Comparison of ENCODE assay signal across 1 cellular context in genomic region chr2:121707344-121707919, GRCh38.
A peak's percentile ranks its signal among the peaks of the same experiment; 100 is the strongest.
TF ChIP-seq lines count a peak whose summit lies in the region.

No MANE protein-coding gene starts in this region.

TF ChIP-seq in HepG2, 621 proteins besides CTCF, POLR2A, EP300 and RAD21 (continues in another document):
- TF ChIP-seq TAF1 (CRISPR knock-in tag; IDR thresholded peaks at IDR 0.05) (0 out of 2 replicates have a peak, but pooled peaks have one; percentile 23), NFE2L1 (CRISPR knock-in tag; IDR thresholded peaks at IDR 0.05; ENCODE audit: borderline replicate concordance) (no peak), ZFYVE20 (CRISPR knock-in tag; IDR thresholded peaks at IDR 0.05; ENCODE audit: borderline replicate concordance, low read depth) (no peak), BRCA1 (CRISPR knock-in tag; IDR thresholded peaks at IDR 0.05) (no peak), POLR2AphosphoS5 (IDR thresholded peaks at IDR 0.05; ENCODE audit: low read depth, low read length) (no peak), FOXJ3 (CRISPR knock-in tag; IDR thresholded peaks at IDR 0.05; ENCODE audit: borderline replicate concordance) (no peak), ZNF670 (CRISPR knock-in tag; IDR thresholded peaks at IDR 0.05; ENCODE audit: borderline replicate concordance) (0 out of 2 replicates have a peak, but pooled peaks have one; percentile 44), HES4 (CRISPR knock-in tag; IDR thresholded peaks at IDR 0.05; ENCODE audit: borderline replicate concordance) (no peak), ZBTB37 (CRISPR knock-in tag; IDR thresholded peaks at IDR 0.05) (no peak), ZNF253 (CRISPR knock-in tag; IDR thresholded peaks at IDR 0.05; ENCODE audit: borderline replicate concordance) (no peak), RXRA (CRISPR knock-in tag; IDR thresholded peaks at IDR 0.05) (no peak), ZNF275 (CRISPR knock-in tag; IDR thresholded peaks at IDR 0.05; ENCODE audit: borderline replicate concordance) (no peak), CBX1 (IDR thresholded peaks at IDR 0.05; ENCODE audit: low read depth) (no peak), ZNF460 (CRISPR knock-in tag; IDR thresholded peaks at IDR 0.05; ENCODE audit: borderline replicate concordance) (no peak), TIGD3 (CRISPR knock-in tag; IDR thresholded peaks at IDR 0.05; ENCODE audit: borderline replicate concordance) (no peak), THAP7 (CRISPR knock-in tag; IDR thresholded peaks at IDR 0.05) (no peak), CBX5 (CRISPR knock-in tag; IDR thresholded peaks at IDR 0.05; ENCODE audit: borderline replicate concordance) (no peak), TAF15 (IDR thresholded peaks at IDR 0.05; ENCODE audit: low read depth, low read length, poor library complexity, severe bottlenecking) (no peak), ZNF451 (CRISPR knock-in tag; IDR thresholded peaks at IDR 0.05) (no peak), NFE2L2 (IDR thresholded peaks at IDR 0.05; ENCODE audit: low read length) (no peak), SIN3A (IDR thresholded peaks at IDR 0.05; ENCODE audit: borderline replicate concordance, low read depth, low read length) (no peak), ZNF557 (CRISPR knock-in tag; IDR thresholded peaks at IDR 0.05) (no peak), ZFP62 (CRISPR knock-in tag; IDR thresholded peaks at IDR 0.05) (no peak), SALL2 (CRISPR knock-in tag; IDR thresholded peaks at IDR 0.05) (no peak), REL (CRISPR knock-in tag; conservative IDR thresholded peaks at IDR 0.05) (no peak), SNAI1 (CRISPR knock-in tag; IDR thresholded peaks at IDR 0.05; ENCODE audit: borderline replicate concordance) (no peak), ZNF362 (CRISPR knock-in tag; IDR thresholded peaks at IDR 0.05; ENCODE audit: borderline replicate concordance) (no peak), TCF7L2 (IDR thresholded peaks at IDR 0.05; ENCODE audit: low read depth, low read length) (no peak), FOXA3 (CRISPR knock-in tag; IDR thresholded peaks at IDR 0.05) (peak; percentile 41; the same call in 1 of the 2 replicates), ZNF598 (CRISPR knock-in tag; IDR thresholded peaks at IDR 0.05; ENCODE audit: borderline replicate concordance) (no peak), JDP2 (CRISPR knock-in tag; IDR thresholded peaks at IDR 0.05; ENCODE audit: borderline replicate concordance) (no peak), AKNA (CRISPR knock-in tag; IDR thresholded peaks at IDR 0.05; ENCODE audit: borderline replicate concordance) (no peak), ZNF101 (CRISPR knock-in tag; IDR thresholded peaks at IDR 0.05; ENCODE audit: borderline replicate concordance, low read depth) (no peak), BCL3 (CRISPR knock-in tag; IDR thresholded peaks at IDR 0.05) (no peak), ZNF660 (CRISPR knock-in tag; IDR thresholded peaks at IDR 0.05; ENCODE audit: borderline replicate concordance, low read depth) (no peak), MED13 (CRISPR knock-in tag; IDR thresholded peaks at IDR 0.05) (no peak), ZNF331 (CRISPR knock-in tag; IDR thresholded peaks at IDR 0.05) (no peak), ZNF850 (CRISPR knock-in tag; conservative IDR thresholded peaks at IDR 0.05) (no peak), RORA (CRISPR knock-in tag; IDR thresholded peaks at IDR 0.05) (no peak), KDM5A (IDR thresholded peaks at IDR 0.05; ENCODE audit: borderline replicate concordance, low read length) (no peak), SP140L (CRISPR knock-in tag; IDR thresholded peaks at IDR 0.05; ENCODE audit: borderline replicate concordance) (no peak), FLYWCH1 (CRISPR knock-in tag; IDR thresholded peaks at IDR 0.05) (no peak), NFAT5 (CRISPR knock-in tag; IDR thresholded peaks at IDR 0.05) (no peak), UBTF (CRISPR knock-in tag; IDR thresholded peaks at IDR 0.05) (no peak), ZNF235 (CRISPR knock-in tag; IDR thresholded peaks at IDR 0.05; ENCODE audit: borderline replicate concordance) (no peak)
